8 cellular contexts compared by ENCODE assay signal in genomic region chr2:96533292-96534073, GRCh38. TPM values are rescaled to one million over a fixed set of nuclear protein-coding genes. Genes with fewer than 3 reads are reported as not detected.
DNase-seq lines count a peak whose midpoint lies in the region; TF ChIP-seq lines count a peak whose summit lies in the region.

No MANE protein-coding gene starts in this region.

- peak overlapping the region; percentile 59 for H3K27ac ChIP-seq in PC-9

- 0 out of 2 replicates have a peak overlapping the region, but pooled peaks have one; percentile 9 for H2AFZ ChIP-seq in PC-9

- H3K79me2 ChIP-seq in PC-9 (ENCODE audit: low read depth) = no peaks in the 10 kb centered on the region; the same call in 1 of the 2 replicates

- TF ChIP-seq CTCF in PC-9 (conservative IDR thresholded peaks at IDR 0.05) (no peak), fibroblast of mammary gland (conservative IDR thresholded peaks at IDR 0.05; ENCODE audit: control insufficient read depth, insufficient read depth, low read depth, low read length) (no peak)

- no peaks in the 10 kb centered on the region for H3K9me3 ChIP-seq in PC-9 (ENCODE audit: insufficient read depth, low read depth)

- CTCF ChIA-PET in PC-9 (lab: Charles Lee) = interaction anchor here (0.6 to 0.7 kb wide), 3 partner anchors 283 to 534 kb away, joined by 3 read pairs; partner anchors contain the start of gene CNNM3

- POLR2A ChIA-PET in PC-9 (lab: Charles Lee; ENCODE audit: unreplicated experiment) = interaction anchor here (0.6 kb wide), 1 partner anchor 197 kb away, joined by 3 read pairs; no protein-coding TSS in a partner anchor

- intact Hi-C loops in PC-9 (cut with micrococcal nuclease; ENCODE audit: unreplicated experiment) = loop anchor here (5.0 kb wide), 2 partner anchors 226 to 284 kb away; partner anchors contain the start of genes CNNM3 and SNRNP200

- H3K36me3 ChIP-seq in PC-9 (ENCODE audit: low read depth) = no peaks in the 10 kb centered on the region

- peak; percentile 80 for DNase-seq in COLO829 (ENCODE audit: low spot score)
- DNase-seq in PC-9 = peak; percentile 41 to 83
- peak; percentile 78 for DNase-seq in fibroblast of mammary gland (ENCODE audit: low read depth)
- DNase-seq in putamen (ENCODE audit: low spot score) = peak; percentile 37
- no peak for DNase-seq in stimulated activated CD4-positive, alpha-beta T cell treated with anti-CD3 and anti-CD28 coated beads, Interleukin-4, amount 100 ng/mL, for 1 hour
- no peak for DNase-seq in T1000 (lab: John Stamatoyannopoulos, UW)
- DNase-seq in HK-2 (ENCODE audit: unreplicated experiment) = no peak
- no peak for DNase-seq in activated naive CD4-positive, alpha-beta T cell treated with anti-CD3 and anti-CD28 coated beads, Interleukin-2, amount 50 U/mL, for 16 hours

- no peaks in the 10 kb centered on the region for H3K9me2 ChIP-seq in PC-9 (ENCODE audit: insufficient read depth)

- H3K4me1 ChIP-seq in PC-9 (replicated peaks; ENCODE audit: insufficient read depth) = peaks cover 36% of the 10 kb centered on the region

- H3F3A ChIP-seq in PC-9 (ENCODE audit: insufficient read depth, low read depth) = peaks cover 26% of the 10 kb centered on the region

- BruUV-seq in PC-9 (replicated peaks; lab: Mats Ljungman, UMichigan) = no TSS peak

- no peaks in the 10 kb centered on the region for H4K20me1 ChIP-seq in PC-9 (ENCODE audit: insufficient read depth)

- no peaks in the 10 kb centered on the region for H3K27me3 ChIP-seq in PC-9 (ENCODE audit: insufficient read depth, low read depth)

- peak overlapping the region; percentile 86 for H3K4me2 ChIP-seq in PC-9

- H3K4me3 ChIP-seq in PC-9 (no peak overlapping the region), fibroblast of mammary gland (ENCODE audit: control insufficient read depth, low read depth, low read length) (no peak overlapping the region)

RNA-seq across cellular contexts. Expression of gene ARID5A, which starts 3.1 kb away (rescaled TPM):
- total RNA-seq in PC-9 (2021) = 5.1 and 6.0 TPM in 2 replicates

RNA-seq across cellular contexts. Expression of gene NEURL3, which starts 28.3 kb away (rescaled TPM):
- 0.48 and 0.63 TPM in 2 replicates for total RNA-seq in PC-9 (2021)

Comparison
In these comparisons a context has a peak if more than half of its experiments do, and no peak if none do; other contexts are left out.
1. DNase-seq: peak in COLO829 (single experiment), PC-9 (2 of 2), fibroblast of mammary gland (single experiment) and putamen (single experiment); none in stimulated activated CD4-positive, alpha-beta T cell treated with anti-CD3 and anti-CD28 coated beads, Interleukin-4, amount 100 ng/mL, for 1 hour (single experiment), T1000 (single experiment), HK-2 (single experiment) and activated naive CD4-positive, alpha-beta T cell treated with anti-CD3 and anti-CD28 coated beads, Interleukin-2, amount 50 U/mL, for 16 hours (single experiment).